ENCODE assay signal across 13 cellular contexts in the genomic region with DNA sequence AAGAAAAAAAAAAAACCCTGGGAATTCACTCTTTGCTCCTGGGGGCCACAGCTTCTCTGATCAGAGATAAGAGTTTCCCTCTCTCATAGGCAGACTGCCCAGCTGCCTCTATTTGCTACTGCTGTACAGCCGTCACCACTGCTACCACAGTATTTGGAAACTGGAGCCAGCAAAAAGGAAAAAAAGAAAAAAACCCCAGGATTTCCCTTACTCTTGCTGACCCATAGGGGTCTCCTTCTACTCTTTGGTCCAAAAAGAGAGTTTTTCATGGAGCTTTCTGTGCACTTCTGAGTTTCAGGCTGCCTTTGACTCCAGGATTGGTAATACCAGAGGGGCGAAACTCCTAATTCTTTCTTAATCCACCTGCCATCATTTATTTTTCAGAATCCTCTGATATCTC.
DNase-seq lines count a peak whose midpoint lies in the region; ATAC-seq, FAIRE-seq and TF ChIP-seq lines count a peak whose summit lies in the region.
"Had no signal": no experiment of that assay in that cellular context is flagged by ENCODE, and none has a peak within 500 bp of the region (broad histone marks: within the 10 kb centered on the region; RNA-seq: fewer than 3 reads in every experiment).

No MANE protein-coding gene starts in this region.

- in situ Hi-C loops in HepG2 (cut with HindIII; ENCODE audit: extremely low pct_ligation_motif_present, low pct_unique_long_range_greater_than_20kb): no loop called here

- no peaks in the 10 kb centered on the region for H3K36me3 ChIP-seq in HepG2 (replicated peaks in 1 of 2; ENCODE audit: control insufficient read depth in 1 of 2, insufficient read depth in 2 of 2, low read length in 2 of 2)
- no peaks in the 10 kb centered on the region for H3K36me3 ChIP-seq in right lobe of liver
- H3K36me3 ChIP-seq in PC-3 (ENCODE audit: low read depth, low read length): no peaks in the 10 kb centered on the region
- no peaks in the 10 kb centered on the region for H3K36me3 ChIP-seq in esophagus muscularis mucosa
- H3K36me3 ChIP-seq: esophagus squamous epithelium, SJSA1 had no signal

- TF ChIP-seq EP300 in HepG2 (IDR thresholded peaks at IDR 0.05; ENCODE audit: low read depth in 2 of 2, low read length in 2 of 2) (no peak), HepG2 (CRISPR knock-in tag; IDR thresholded peaks at IDR 0.05; ENCODE audit: borderline replicate concordance) (no peak), esophagus muscularis mucosa (IDR thresholded peaks at IDR 0.05) (no peak)

- DNase-seq in HepG2 (ENCODE audit: low spot score): peak; percentile 21
- no peak for DNase-seq in right lobe of liver
- peak; percentile 42 for DNase-seq in PC-3
- DNase-seq in fibroblast of peridontal ligament (ENCODE audit: extremely low read depth): peak; percentile 61
- no peak for DNase-seq in esophagus muscularis mucosa (ENCODE audit: extremely low spot score)
- no peak for DNase-seq in sciatic nerve (ENCODE audit: low spot score)
- DNase-seq in NCI-H82 (lab: John Stamatoyannopoulos, UW): no peak
- no peak for DNase-seq in activated naive CD8-positive, alpha-beta T cell treated with anti-CD3 and anti-CD28 coated beads for 36 hours
- DNase-seq: CD8-positive, alpha-beta memory T cell; esophagus squamous epithelium; occipital lobe; stimulated activated CD8-positive, alpha-beta memory T cell treated with anti-CD3 and anti-CD28 coated beads, Interleukin-4, amount 100 ng/mL, for 48 hours had no signal

- no peaks in the 10 kb centered on the region for H3K9me2 ChIP-seq in PC-3 (replicated peaks; ENCODE audit: low read length)

- H3K4me1 ChIP-seq in HepG2 (ENCODE audit: insufficient read depth, low read length) (no peaks in the 10 kb centered on the region), right lobe of liver (no peaks in the 10 kb centered on the region), PC-3 (ENCODE audit: insufficient read depth, low read length) (no peaks in the 10 kb centered on the region), esophagus muscularis mucosa (no peaks in the 10 kb centered on the region)
- H3K4me1 ChIP-seq: esophagus squamous epithelium had no signal

- CTCF ChIA-PET in HepG2 (lab: Yijun Ruan, JAX; ENCODE audit: low intra/inter-chr PET ratio, low total read pairs): interaction anchor here (0.6 to 1.5 kb wide), 3 partner anchors 46 to 85 kb away, joined by 3 to 9 read pairs (median 3); no protein-coding TSS in a partner anchor
- CTCF ChIA-PET in PC-3 (lab: Charles Lee): interaction anchor here (0.7 to 1.0 kb wide), 2 partner anchors 23 to 50 kb away, joined by 3 to 6 read pairs; no protein-coding TSS in a partner anchor

- H3K4me3 ChIP-seq in HepG2 (replicated peaks in 1 of 3; ENCODE audit: insufficient read depth in 1 of 3, low read depth in 2 of 3, low read length in 3 of 3) (no peak overlapping the region), right lobe of liver (no peak overlapping the region), PC-3 (ENCODE audit: low read length) (no peak overlapping the region), esophagus muscularis mucosa (no peak overlapping the region)
- H3K4me3 ChIP-seq: esophagus squamous epithelium, SJSA1 had no signal

- POLR2A ChIA-PET in HepG2 (lab: Yijun Ruan, JAX): no interaction called here
- POLR2A ChIA-PET in PC-3 (lab: Charles Lee; ENCODE audit: unreplicated experiment): no interaction called here

- H3K9ac ChIP-seq in HepG2 (ENCODE audit: insufficient read depth, low read depth, low read length) (no peak overlapping the region), PC-3 (ENCODE audit: low read length) (no peak overlapping the region)

- no peaks in the 10 kb centered on the region for H3F3A ChIP-seq in PC-3 (ENCODE audit: low read length, unreplicated experiment)

- H3K9me3 ChIP-seq in HepG2 (ENCODE audit: low read length): no peaks in the 10 kb centered on the region
- H3K9me3 ChIP-seq in right lobe of liver: no peaks in the 10 kb centered on the region
- no peaks in the 10 kb centered on the region for H3K9me3 ChIP-seq in PC-3 (ENCODE audit: low read length)
- no peaks in the 10 kb centered on the region for H3K9me3 ChIP-seq in esophagus muscularis mucosa
- H3K9me3 ChIP-seq: esophagus squamous epithelium, SJSA1 had no signal

- H3K27me3 ChIP-seq in HepG2 (ENCODE audit: control insufficient read depth in 1 of 2, insufficient read depth in 2 of 2, low read length in 2 of 2) (peaks cover 2 to 7% of the 10 kb centered on the region in 2 experiments; a peak in 3 of 5 replicates), right lobe of liver (no peaks in the 10 kb centered on the region), PC-3 (ENCODE audit: low read length) (peaks cover 23% of the 10 kb centered on the region), esophagus muscularis mucosa (peaks cover 0 to 18% (median 0%) of the 10 kb centered on the region in 4 donors)

- TF ChIP-seq CTCF in HepG2 (CRISPR knock-in tag; IDR thresholded peaks at IDR 0.05): peak; percentile 42
- no peak for TF ChIP-seq CTCF in right lobe of liver (IDR thresholded peaks at IDR 0.05)
- peak; percentile 66 for TF ChIP-seq CTCF in PC-3 (conservative IDR thresholded peaks at IDR 0.05; ENCODE audit: low read depth, low read length)
- peak in 1 of 3 experiments; percentile 20 for TF ChIP-seq CTCF in esophagus muscularis mucosa (IDR thresholded peaks at IDR 0.05)

- TF ChIP-seq POLR2A in HepG2 (IDR thresholded peaks at IDR 0.05; ENCODE audit: insufficient read depth in 1 of 2, low read depth in 2 of 2, low read length in 2 of 2) (no peak), right lobe of liver (IDR thresholded peaks at IDR 0.05) (no peak), esophagus muscularis mucosa (IDR thresholded peaks at IDR 0.05; ENCODE audit: low read depth) (no peak)

- TF ChIP-seq RAD21 in HepG2 (CRISPR knock-in tag; IDR thresholded peaks at IDR 0.05): no peak

- no peaks in the 10 kb centered on the region for H3K36me3 Mint-ChIP-seq in activated naive CD8-positive, alpha-beta T cell treated with anti-CD3 and anti-CD28 coated beads for 36 hours
- H3K36me3 Mint-ChIP-seq: CD8-positive, alpha-beta memory T cell had no signal

- no peaks in the 10 kb centered on the region for H3K27me3 Mint-ChIP-seq in activated naive CD8-positive, alpha-beta T cell treated with anti-CD3 and anti-CD28 coated beads for 36 hours

- no peak overlapping the region for H3K27ac Mint-ChIP-seq in activated naive CD8-positive, alpha-beta T cell treated with anti-CD3 and anti-CD28 coated beads for 36 hours
- H3K27ac Mint-ChIP-seq: CD8-positive, alpha-beta memory T cell had no signal

- peak; percentile 18 for FAIRE-seq in HepG2 (lab: Jason Lieb, UNC)

- ATAC-seq in HepG2 (peak; percentile 73), right lobe of liver (no peak), PC-3 (no peak), sciatic nerve (no peak)

- H4K20me1 ChIP-seq in HepG2 (ENCODE audit: insufficient read depth, low read length) (no peaks in the 10 kb centered on the region), PC-3 (ENCODE audit: low read length) (no peaks in the 10 kb centered on the region)

- no peaks in the 10 kb centered on the region for H3K4me1 Mint-ChIP-seq in activated naive CD8-positive, alpha-beta T cell treated with anti-CD3 and anti-CD28 coated beads for 36 hours
- H3K4me1 Mint-ChIP-seq: CD8-positive, alpha-beta memory T cell had no signal

- H3K4me2 ChIP-seq in HepG2 (ENCODE audit: low read depth, low read length): no peak overlapping the region
- H3K4me2 ChIP-seq in PC-3 (ENCODE audit: low read length): no peak overlapping the region

- H3K4me3 Mint-ChIP-seq in activated naive CD8-positive, alpha-beta T cell treated with anti-CD3 and anti-CD28 coated beads for 36 hours: no peak overlapping the region
- H3K4me3 Mint-ChIP-seq: CD8-positive, alpha-beta memory T cell had no signal

- intact Hi-C loops in HepG2 (cut with micrococcal nuclease; ENCODE audit: unreplicated experiment) (no loop called here), right lobe of liver (cut with DNase I) (no loop called here), PC-3 (cut with micrococcal nuclease) (loop anchor here (2.0 kb wide), 1 partner anchor 85 kb away; no protein-coding TSS in a partner anchor), esophagus muscularis mucosa (cut with DNase I) (no loop called here), sciatic nerve (cut with DNase I) (no loop called here)

- WGBS in HepG2 (ENCODE audit: low lambda C conversion rate): 7% methylated on average over 2 of the region's 2 CpGs
- WGBS in right lobe of liver (ENCODE audit: insufficient coverage, low coverage, low lambda C conversion rate, missing lambda C conversion rate): 79% methylated on average over 2 of the region's 2 CpGs
- 64% methylated on average over 2 of the region's 2 CpGs for WGBS in esophagus muscularis mucosa

- H3K27ac ChIP-seq in HepG2 (ENCODE audit: extremely low read length, insufficient read depth, low read length) (no peak overlapping the region), right lobe of liver (no peak overlapping the region), PC-3 (ENCODE audit: low read length) (no peak overlapping the region), esophagus muscularis mucosa (replicated peaks in 1 of 4) (no peak overlapping the region)
- H3K27ac ChIP-seq: esophagus squamous epithelium, SJSA1 had no signal

- H2AFZ ChIP-seq in HepG2 (ENCODE audit: low read length) (no peak overlapping the region), PC-3 (ENCODE audit: low read length) (no peak overlapping the region)

- BruUV-seq in HepG2 (replicated peaks; lab: Mats Ljungman, UMichigan) (no TSS peak), PC-3 (replicated peaks; lab: Mats Ljungman, UMichigan) (no TSS peak)

- H3K79me2 ChIP-seq in HepG2 (ENCODE audit: insufficient read depth, low read length) (no peaks in the 10 kb centered on the region), PC-3 (ENCODE audit: low read length) (no peaks in the 10 kb centered on the region)

- H3K9me3 Mint-ChIP-seq in activated naive CD8-positive, alpha-beta T cell treated with anti-CD3 and anti-CD28 coated beads for 36 hours: no peaks in the 10 kb centered on the region
- H3K9me3 Mint-ChIP-seq: CD8-positive, alpha-beta memory T cell had no signal

TF ChIP-seq in HepG2, 621 proteins besides CTCF, POLR2A, EP300 and RAD21 (continues in another document):
- peak; percentile 30 for TF ChIP-seq STAG1 (CRISPR knock-in tag; IDR thresholded peaks at IDR 0.05)
- TF ChIP-seq SMC3 (IDR thresholded peaks at IDR 0.05; ENCODE audit: low read length): peak; percentile 20; the same call in 1 of the 2 replicates
- TF ChIP-seq ZNF780A (CRISPR knock-in tag; IDR thresholded peaks at IDR 0.05): no peak
- TF ChIP-seq XBP1 (CRISPR knock-in tag; IDR thresholded peaks at IDR 0.05): no peak
- TF ChIP-seq ZNF362 (CRISPR knock-in tag; IDR thresholded peaks at IDR 0.05; ENCODE audit: borderline replicate concordance): peak; percentile 46; the same call in 1 of the 2 replicates

Comparison
In these comparisons a context has a peak if more than half of its experiments do, and no peak if none do; other contexts are left out.
1. DNase-seq: peak in HepG2 (single experiment), PC-3 (single experiment) and fibroblast of peridontal ligament (single experiment); none in right lobe of liver (0 of 3), esophagus muscularis mucosa (single experiment), sciatic nerve (single experiment), NCI-H82 (single experiment) and activated naive CD8-positive, alpha-beta T cell treated with anti-CD3 and anti-CD28 coated beads for 36 hours (single experiment).
2. CTCF ChIP-seq: peak in HepG2 (single experiment) and PC-3 (single experiment); none in right lobe of liver (0 of 4).